Comparison of ENCODE assay signal across 9 cellular contexts in the genomic region with DNA sequence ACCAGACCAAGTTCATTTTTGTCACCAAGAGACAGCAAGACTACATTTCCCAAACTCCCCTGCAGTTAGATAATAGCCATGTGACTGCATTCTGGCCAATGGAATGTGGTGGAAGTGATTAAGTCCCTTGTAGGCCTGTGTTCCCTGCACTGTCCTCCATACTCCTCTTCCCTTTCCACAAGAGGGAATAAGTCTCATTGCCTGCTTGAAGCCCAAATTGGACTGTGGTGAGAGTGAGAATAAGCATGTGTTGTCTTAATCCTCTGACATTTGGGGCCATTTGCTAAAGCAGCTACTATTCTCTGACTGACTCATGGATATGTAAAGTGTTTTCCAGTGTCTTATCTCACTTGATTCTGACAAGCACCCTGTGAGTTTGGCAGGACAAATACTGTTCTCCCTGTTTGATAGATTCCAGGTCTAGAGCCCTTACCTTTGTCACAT. TPM values are rescaled to one million over a fixed set of nuclear protein-coding genes. Genes with fewer than 3 reads are reported as not detected.
DNase-seq lines count a peak whose midpoint lies in the region; FAIRE-seq and TF ChIP-seq lines count a peak whose summit lies in the region.
"Had no signal": no experiment of that assay in that cellular context is flagged by ENCODE, and none has a peak within 500 bp of the region (broad histone marks: within the 10 kb centered on the region; RNA-seq: fewer than 3 reads in every experiment).

No MANE protein-coding gene starts in this region.

- no peak overlapping the region for H3K4me3 ChIP-seq in astrocyte (ENCODE audit: insufficient read depth, low read depth, low read length)
- H3K4me3 ChIP-seq in keratinocyte (ENCODE audit: control insufficient read depth in 2 of 3, extremely low read depth in 1 of 3, insufficient read depth in 2 of 3, low read depth in 1 of 3, low read length in 3 of 3), result no peak overlapping the region

- H3K27me3 Mint-ChIP-seq in HFFc6 (ENCODE audit: insufficient read depth), result peaks cover 2% of the 10 kb centered on the region
- H3K27me3 Mint-ChIP-seq in astrocyte (ENCODE audit: low read depth, unreplicated experiment), result peaks cover 7% of the 10 kb centered on the region
- H3K27me3 Mint-ChIP-seq: activated naive CD4-positive, alpha-beta T cell treated with anti-CD3 and anti-CD28 coated beads, Interleukin-2, amount 10 ng/mL, durations not matched to agents 7 days and 5 days had no signal

- TF ChIP-seq CTCF in HFFc6 (IDR thresholded peaks at IDR 0.05) (no peak), astrocyte (IDR thresholded peaks at IDR 0.05; ENCODE audit: insufficient read depth, low read depth, low read length) (no peak), keratinocyte (optimal IDR thresholded peaks at IDR 0.05 in 1 of 3, IDR thresholded peaks at IDR 0.05 in 1 of 3, conservative IDR thresholded peaks at IDR 0.05 in 1 of 3; ENCODE audit: extremely low read depth in 1 of 3, insufficient read depth in 2 of 3, low read length in 3 of 3) (no peak)

- H3K27ac Mint-ChIP-seq in HFFc6, result no peak overlapping the region
- no peak overlapping the region for H3K27ac Mint-ChIP-seq in astrocyte (ENCODE audit: unreplicated experiment)
- H3K27ac Mint-ChIP-seq: activated naive CD4-positive, alpha-beta T cell treated with anti-CD3 and anti-CD28 coated beads, Interleukin-2, amount 10 ng/mL, durations not matched to agents 7 days and 5 days had no signal

- H3K27me3 ChIP-seq in astrocyte (ENCODE audit: insufficient read depth, low read length), result peaks cover 2% of the 10 kb centered on the region
- no peaks in the 10 kb centered on the region for H3K27me3 ChIP-seq in keratinocyte (ENCODE audit: control insufficient read depth, extremely low read depth, insufficient read depth, low read length)

- no peak overlapping the region for H3K4me3 Mint-ChIP-seq in HFFc6
- no peak overlapping the region for H3K4me3 Mint-ChIP-seq in astrocyte (ENCODE audit: unreplicated experiment)
- H3K4me3 Mint-ChIP-seq: activated naive CD4-positive, alpha-beta T cell treated with anti-CD3 and anti-CD28 coated beads, Interleukin-2, amount 10 ng/mL, durations not matched to agents 7 days and 5 days had no signal

- H3K27ac ChIP-seq in astrocyte (ENCODE audit: low read depth, low read length) (no peak overlapping the region), keratinocyte (ENCODE audit: control insufficient read depth, insufficient read depth, low read length) (no peak overlapping the region)

- FAIRE-seq in astrocyte (lab: Jason Lieb, UNC) (peak; percentile 97), keratinocyte (lab: Jason Lieb, UNC) (peak; percentile 87)

- dilution Hi-C loops in keratinocyte (cut with MboI; ENCODE audit: extremely low pct_ligation_motif_present, low sequenced_read_pairs), result no loop called here

- H3K4me1 Mint-ChIP-seq in HFFc6 (ENCODE audit: low read depth) (no peaks in the 10 kb centered on the region), astrocyte (ENCODE audit: low read depth, unreplicated experiment) (peaks cover 3% of the 10 kb centered on the region)

- DNase-seq in AG08395 (ENCODE audit: low spot score) (peak; percentile 58), HFFc6 (peak; percentile 3), astrocyte (ENCODE audit: low read depth) (peak; percentile 52), keratinocyte (ENCODE audit: low read depth, low spot score) (no peak), NCI-H1436 (lab: John Stamatoyannopoulos, UW) (no peak), UCSD-AML1 (lab: John Stamatoyannopoulos, UW; ENCODE audit: unreplicated experiment) (no peak), NCI-H2196 (lab: John Stamatoyannopoulos, UW; ENCODE audit: unreplicated experiment) (no peak)
- DNase-seq in activated naive CD4-positive, alpha-beta T cell (lab: John Stamatoyannopoulos, UW), result no peak
- DNase-seq: activated naive CD4-positive, alpha-beta T cell treated with anti-CD3 and anti-CD28 coated beads, Interleukin-2, amount 10 ng/mL, durations not matched to agents 7 days and 5 days had no signal

- H2AFZ ChIP-seq in astrocyte (ENCODE audit: low read depth, low read length), result peak overlapping the region; percentile 69
- H2AFZ ChIP-seq in keratinocyte (ENCODE audit: control insufficient read depth, low read length), result peak overlapping the region; percentile 42

- H3K36me3 ChIP-seq in astrocyte (ENCODE audit: insufficient read depth, low read length), result no peaks in the 10 kb centered on the region
- H3K36me3 ChIP-seq in keratinocyte (ENCODE audit: control insufficient read depth in 2 of 2, extremely low read depth in 1 of 2, insufficient read depth in 2 of 2, low read length in 2 of 2), result no peaks in the 10 kb centered on the region

- H3K36me3 Mint-ChIP-seq in HFFc6 (ENCODE audit: low read depth) (no peaks in the 10 kb centered on the region), astrocyte (ENCODE audit: low read depth, unreplicated experiment) (no peaks in the 10 kb centered on the region)

- H4K20me1 ChIP-seq in astrocyte (ENCODE audit: insufficient read depth, low read length) (no peaks in the 10 kb centered on the region), keratinocyte (ENCODE audit: control insufficient read depth, extremely low read depth, insufficient read depth, low read length) (no peaks in the 10 kb centered on the region)

- no peaks in the 10 kb centered on the region for H3K79me2 ChIP-seq in astrocyte (ENCODE audit: insufficient read depth, low read length)
- no peaks in the 10 kb centered on the region for H3K79me2 ChIP-seq in keratinocyte (ENCODE audit: control insufficient read depth, insufficient read depth, low read length)

- H3K9me1 ChIP-seq in keratinocyte (ENCODE audit: control insufficient read depth, extremely low read depth, insufficient read depth, low read length), result no peaks in the 10 kb centered on the region

- no peaks in the 10 kb centered on the region for H3K4me1 ChIP-seq in astrocyte (ENCODE audit: insufficient read depth, low read length)
- H3K4me1 ChIP-seq in keratinocyte (ENCODE audit: control insufficient read depth, extremely low read depth, insufficient read depth, low read length), result no peaks in the 10 kb centered on the region

- H3K4me2 ChIP-seq in astrocyte (ENCODE audit: low read length) (no peak overlapping the region), keratinocyte (ENCODE audit: control insufficient read depth, extremely low read depth, insufficient read depth, low read depth, low read length) (no peak overlapping the region)

- peaks cover 21% of the 10 kb centered on the region; the same call in 1 of the 2 replicates for H3K9me3 Mint-ChIP-seq in HFFc6
- H3K9me3 Mint-ChIP-seq in astrocyte (ENCODE audit: unreplicated experiment), result peaks cover 8% of the 10 kb centered on the region
- H3K9me3 Mint-ChIP-seq: activated naive CD4-positive, alpha-beta T cell treated with anti-CD3 and anti-CD28 coated beads, Interleukin-2, amount 10 ng/mL, durations not matched to agents 7 days and 5 days had no signal

- no peak overlapping the region for H3K9ac ChIP-seq in astrocyte (ENCODE audit: low read length)
- H3K9ac ChIP-seq in keratinocyte (ENCODE audit: control insufficient read depth, extremely low read depth, insufficient read depth, low read length), result no peak overlapping the region

- H3K9me3 ChIP-seq in astrocyte (ENCODE audit: insufficient read depth, low read depth, low read length) (no peaks in the 10 kb centered on the region), keratinocyte (ENCODE audit: control insufficient read depth, low read depth, low read length) (no peaks in the 10 kb centered on the region)

RNA-seq across cellular contexts. Expression of gene PIK3R6, which starts 20.7 kb away (rescaled TPM):
- total RNA-seq in HFFc6 (2021; fragmentation: NEBNext Ultra II Directional; extraction: Animal tissue kit (Norgen Biotek cat#: 25700)), result not detected
- not detected in 2 replicates for total RNA-seq in astrocyte
- polyA plus RNA-seq in keratinocyte, result 0.02 to 0.06 TPM (median 0.03 TPM) in 3 replicates
- polyA plus RNA-seq in keratinocyte (2011; ENCODE audit: low read depth), result not detected
- polyA plus RNA-seq in keratinocyte (2011; cell fraction: cytosol; rRNA removed), result not detected in 2 replicates
- 0.05 and 0.10 TPM in 2 replicates for polyA plus RNA-seq in keratinocyte (2011; cell fraction: nucleus; rRNA removed)
- polyA plus RNA-seq in keratinocyte (2012; ENCODE audit: low replicate concordance), result not detected in 2 replicates
- polyA minus RNA-seq in keratinocyte, result not detected in 3 replicates
- not detected for polyA minus RNA-seq in keratinocyte (2011; cell fraction: cytosol; rRNA and poly(A)+ RNA removed)
- not detected in 2 replicates for polyA minus RNA-seq in keratinocyte (2011; cell fraction: nucleus; rRNA and poly(A)+ RNA removed)

RNA-seq across cellular contexts. Expression of gene MFSD6L, which starts 47.6 kb away (rescaled TPM):
- not detected for total RNA-seq in HFFc6 (2021; fragmentation: NEBNext Ultra II Directional; extraction: Animal tissue kit (Norgen Biotek cat#: 25700))
- 0.12 TPM in 1 of 2 replicates, not detected in the other for total RNA-seq in astrocyte
- not detected in 3 replicates for polyA plus RNA-seq in keratinocyte
- not detected for polyA plus RNA-seq in keratinocyte (2011; ENCODE audit: low read depth)
- not detected in 2 replicates for polyA plus RNA-seq in keratinocyte (2011; cell fraction: cytosol; rRNA removed)
- polyA plus RNA-seq in keratinocyte (2011; cell fraction: nucleus; rRNA removed), result not detected in 2 replicates
- not detected in 2 replicates for polyA plus RNA-seq in keratinocyte (2012; ENCODE audit: low replicate concordance)
- polyA minus RNA-seq in keratinocyte, result not detected in 3 replicates
- polyA minus RNA-seq in keratinocyte (2011; cell fraction: cytosol; rRNA and poly(A)+ RNA removed), result not detected
- polyA minus RNA-seq in keratinocyte (2011; cell fraction: nucleus; rRNA and poly(A)+ RNA removed), result not detected in 2 replicates

Comparison
In these comparisons a context has a peak if more than half of its experiments do, and no peak if none do; other contexts are left out.
1. DNase-seq: peak in AG08395 (single experiment), HFFc6 (single experiment) and astrocyte (single experiment); none in keratinocyte (single experiment), activated naive CD4-positive, alpha-beta T cell (0 of 4), NCI-H1436 (single experiment), UCSD-AML1 (single experiment) and NCI-H2196 (single experiment).